In genomic region chr7:112431803-112432202, GRCh38 we compare ENCODE assay signal across 26 cellular contexts.
"Had no signal": no experiment of that assay in that cellular context is flagged by ENCODE, and none has a peak within 500 bp of the region (broad histone marks: within the 10 kb centered on the region; RNA-seq: fewer than 3 reads in every experiment).

No MANE protein-coding gene starts in this region.

- H3K4me1 ChIP-seq: colonic mucosa, left lung, neural progenitor cell, stomach, thyroid gland, vagina had no signal

- H3K9me3 ChIP-seq: colonic mucosa, gastrocnemius medialis, left lung, mucosa of descending colon, psoas muscle, sigmoid colon, stomach, thyroid gland, vagina had no signal

- ATAC-seq: gastrocnemius medialis; left cardiac atrium; left lung; mucosa of descending colon; psoas muscle; right cardiac atrium; stimulated activated effector memory CD8-positive, alpha-beta T cell treated with anti-CD3 and anti-CD28 coated beads, Interleukin-12 subunit alpha, Interleukin-12 subunit beta, amount 100 ng/mL, for 72 hours had no signal

- H3K27me3 ChIP-seq: colonic mucosa, gastrocnemius medialis, hepatocyte, left lung, neural progenitor cell, sigmoid colon, stomach, thyroid gland, vagina had no signal

- H3K4me3 ChIP-seq: colonic mucosa, gastrocnemius medialis, hepatocyte, left lung, mucosa of descending colon, neural progenitor cell, psoas muscle, sigmoid colon, stomach, thyroid gland, vagina had no signal

- H3K36me3 ChIP-seq: colonic mucosa, gastrocnemius medialis, left lung, neural progenitor cell, sigmoid colon, stomach, thyroid gland, vagina had no signal

- DNase-seq: colonic mucosa; effector memory CD4-positive, alpha-beta T cell; foreskin fibroblast; gastrocnemius medialis; head of caudate nucleus; kidney; left cardiac atrium; left lung; mesenchymal stem cell; mucosa of descending colon; naive B cell; nucleus accumbens; posterior cingulate gyrus; psoas muscle; right cardiac atrium; sigmoid colon; stimulated activated CD4-positive, alpha-beta T cell treated with anti-CD3 and anti-CD28 coated beads, Interleukin-2, amount 100 ng/mL, for 24 hours; stimulated activated CD4-positive, alpha-beta T cell treated with anti-CD3 and anti-CD28 coated beads, Interleukin-4, amount 100 ng/mL, for 24 hours; stimulated activated naive CD4-positive, alpha-beta T cell treated with Interleukin-2 at 50 U/mL for 16 hours; stomach; thyroid gland; trophoblast cell had no signal

- H3K27ac ChIP-seq: colonic mucosa, gastrocnemius medialis, hepatocyte, left lung, neural progenitor cell, psoas muscle, sigmoid colon, stomach, thyroid gland, vagina had no signal
